Comparison of ENCODE assay signal across 11 cellular contexts in the genomic region with DNA sequence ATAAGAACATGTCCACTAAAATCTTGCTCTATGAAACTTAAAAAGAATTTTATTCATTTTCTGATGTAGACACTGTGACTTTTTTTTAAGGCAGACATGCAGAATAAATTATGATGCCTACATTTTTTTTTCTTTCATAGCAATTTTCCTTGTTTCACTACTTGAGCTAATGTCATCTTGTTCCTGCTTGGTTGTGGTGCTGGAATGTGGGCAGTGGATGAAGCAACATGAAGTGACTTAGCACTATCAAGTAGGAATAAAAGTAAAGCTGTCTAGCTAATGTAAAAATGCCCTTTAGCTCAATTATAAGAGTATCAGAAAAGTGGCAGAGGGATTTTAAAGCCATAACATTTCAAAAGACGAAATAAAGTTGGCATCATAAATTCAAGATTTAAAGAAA.
"Had no signal": no experiment of that assay in that cellular context is flagged by ENCODE, and none has a peak within 500 bp of the region (broad histone marks: within the 10 kb centered on the region; RNA-seq: fewer than 3 reads in every experiment).

No MANE protein-coding gene starts in this region.

- H3K36me3 ChIP-seq: heart left ventricle, left ventricle myocardium inferior, SJCRH30, transverse colon had no signal

- H3K4me3 ChIP-seq: heart left ventricle, left ventricle myocardium inferior, SJCRH30, transverse colon had no signal

- H3K27me3 ChIP-seq: heart left ventricle, SJCRH30, transverse colon had no signal

- H3K9me3 ChIP-seq: heart left ventricle, left ventricle myocardium inferior, SJCRH30, transverse colon had no signal

- H3K27ac ChIP-seq: heart left ventricle, left ventricle myocardium inferior, SJCRH30, transverse colon, VCaP had no signal

- ATAC-seq: activated naive CD8-positive, alpha-beta T cell treated with anti-CD3 and anti-CD28 coated beads, Interleukin-2, amount 50 U/mL, for 24 hours; effector memory CD8-positive, alpha-beta T cell; heart left ventricle; stimulated activated memory B cell treated with anti-CD40 and anti-IgM and Interleukin-4, amounts not matched to agents 10 μg/mL and 1 μg/mL and 100 μg/mL, for 72 hours had no signal

- DNase-seq: activated CD8-positive, alpha-beta memory T cell treated with anti-CD3 and anti-CD28 coated beads for 24 hours; activated naive CD4-positive, alpha-beta T cell treated with Interleukin-2 at 50 U/mL for 16 hours; activated naive CD8-positive, alpha-beta T cell treated with anti-CD3 and anti-CD28 coated beads, Interleukin-2, amount 50 U/mL, for 24 hours; effector memory CD8-positive, alpha-beta T cell; heart left ventricle; left ventricle myocardium inferior; SJCRH30; substantia nigra; transverse colon had no signal

- H3K4me1 ChIP-seq: heart left ventricle, left ventricle myocardium inferior, SJCRH30, transverse colon had no signal
